Comparison of ENCODE assay signal across 25 cellular contexts in genomic region chr7:126370038-126370668, GRCh38.
DNase-seq lines count a peak whose midpoint lies in the region; ATAC-seq and TF ChIP-seq lines count a peak whose summit lies in the region.
"Had no signal": no experiment of that assay in that cellular context is flagged by ENCODE, and none has a peak within 500 bp of the region (broad histone marks: within the 10 kb centered on the region; RNA-seq: fewer than 3 reads in every experiment).

No MANE protein-coding gene starts in this region.

- H3K4me3 ChIP-seq in KMS-11 (IDR thresholded peaks at IDR 0.05; ENCODE audit: insufficient read depth, low read depth, low read length) (no peak overlapping the region), mesendoderm (ENCODE audit: low read length) (no peak overlapping the region), right lobe of liver (no peak overlapping the region)
- H3K4me3 ChIP-seq: colonic mucosa, heart right ventricle, sigmoid colon, SJSA1, transverse colon had no signal

- no peak overlapping the region for H4K5ac ChIP-seq in mesendoderm (ENCODE audit: low read length)

- H3K27ac ChIP-seq in KMS-11, result peak overlapping the region; percentile 88
- no peak overlapping the region for H3K27ac ChIP-seq in mesendoderm (ENCODE audit: low read depth, low read length)
- no peak overlapping the region for H3K27ac ChIP-seq in right lobe of liver
- H3K27ac ChIP-seq: colonic mucosa, heart right ventricle, parathyroid adenoma, sigmoid colon, SJSA1, transverse colon had no signal

- no peaks in the 10 kb centered on the region for H3K79me1 ChIP-seq in mesendoderm (ENCODE audit: low read length)

- ATAC-seq in GM18858 (IDR thresholded peaks at IDR 0.05; ENCODE audit: unreplicated experiment) (peak; percentile 81), GM21381 (IDR thresholded peaks at IDR 0.05; ENCODE audit: unreplicated experiment) (peak; percentile 75), HG02981 (IDR thresholded peaks at IDR 0.05; ENCODE audit: unreplicated experiment) (peak; percentile 60), right lobe of liver (no peak)
- ATAC-seq: activated naive CD4-positive, alpha-beta T cell treated with anti-CD3 and anti-CD28 coated beads, Interleukin-2, amount 50 U/mL, for 72 hours; heart right ventricle; natural killer cell; PC-3 had no signal

- no peak overlapping the region for H3K4ac ChIP-seq in mesendoderm (ENCODE audit: low read depth, low read length)

- no peaks in the 10 kb centered on the region for H4K20me1 ChIP-seq in KMS-11 (ENCODE audit: insufficient read depth)

- H2BK15ac ChIP-seq in mesendoderm (replicated peaks; ENCODE audit: low read depth), result no peak overlapping the region

- H3K4me1 ChIP-seq in KMS-11 (ENCODE audit: low read depth, poor library complexity, severe bottlenecking), result peaks cover 37% of the 10 kb centered on the region
- no peaks in the 10 kb centered on the region for H3K4me1 ChIP-seq in mesendoderm (ENCODE audit: control insufficient read depth, low read depth, low read length)
- no peaks in the 10 kb centered on the region for H3K4me1 ChIP-seq in right lobe of liver
- H3K4me1 ChIP-seq: colonic mucosa, heart right ventricle, parathyroid adenoma, sigmoid colon, SJSA1, transverse colon had no signal

- WGBS in mesendoderm (ENCODE audit: extremely low coverage, insufficient coverage, low lambda C conversion rate), result no CpG with 5 or more reads among the region's 1 CpG
- WGBS in right lobe of liver (ENCODE audit: insufficient coverage, low coverage, low lambda C conversion rate, missing lambda C conversion rate), result 36% methylated on average over 1 of the region's 1 CpG

- H3K79me2 ChIP-seq in KMS-11 (ENCODE audit: insufficient read depth, low read depth) (no peaks in the 10 kb centered on the region), mesendoderm (ENCODE audit: control insufficient read depth, insufficient read depth, low read length) (no peaks in the 10 kb centered on the region)
- H3K79me2 ChIP-seq: parathyroid adenoma had no signal

- H4K8ac ChIP-seq in mesendoderm (ENCODE audit: low read depth, low read length), result no peak overlapping the region

- H3K27me3 ChIP-seq in KMS-11 (ENCODE audit: insufficient read depth, low read depth) (no peaks in the 10 kb centered on the region), mesendoderm (ENCODE audit: insufficient read depth, low read length, poor library complexity) (no peaks in the 10 kb centered on the region), right lobe of liver (no peaks in the 10 kb centered on the region)
- H3K27me3 ChIP-seq: colonic mucosa, heart right ventricle, sigmoid colon, SJSA1, transverse colon had no signal

- H3K9ac ChIP-seq in KMS-11, result peak overlapping the region; percentile 13; the same call in 1 of the 2 replicates
- no peak overlapping the region for H3K9ac ChIP-seq in mesendoderm (ENCODE audit: low read length)
- H3K9ac ChIP-seq: parathyroid adenoma had no signal

- no peak for TF ChIP-seq CTCF in KMS-11 (conservative IDR thresholded peaks at IDR 0.05; ENCODE audit: low read depth, low read length)
- no peak for TF ChIP-seq CTCF in right lobe of liver (IDR thresholded peaks at IDR 0.05)

- H2AK5ac ChIP-seq in mesendoderm (ENCODE audit: low read length), result no peak overlapping the region

- no peaks in the 10 kb centered on the region for H3K9me3 ChIP-seq in right lobe of liver
- H3K9me3 ChIP-seq: colonic mucosa, SJSA1, transverse colon had no signal

- H3K23ac ChIP-seq in mesendoderm (ENCODE audit: low read length), result no peak overlapping the region

- no peak for TF ChIP-seq POLR2A in right lobe of liver (IDR thresholded peaks at IDR 0.05)

- DNase-seq in DMS79 (lab: John Stamatoyannopoulos, UW) (no peak), mesendoderm (no peak), dermis blood vessel endothelial cell (no peak), right lobe of liver (no peak)
- DNase-seq: activated B cell treated with CpG ODN at 0.5 μM for 24 hours; activated CD4-positive, alpha-beta memory T cell treated with anti-CD3 and anti-CD28 coated beads, Interleukin-2, amount 10 ng/mL, durations not matched to agents 7 days and 5 days; activated T-cell treated with anti-CD3 and anti-CD28 coated beads, Interleukin-2, amount 50 U/mL, for 24 hours; colonic mucosa; HCEC 1CT; heart right ventricle; KG1; natural killer cell; NCI-H1048; NCI-H526 treated with DMSO at 0.1 percent for 48 hours; PC-3; sigmoid colon; stimulated activated naive CD4-positive, alpha-beta T cell treated with Interleukin-2 at 50 U/mL for 16 hours; transverse colon had no signal

- peak overlapping the region; percentile 27 for H2AFZ ChIP-seq in KMS-11 (ENCODE audit: low read depth)
- H2AFZ ChIP-seq: parathyroid adenoma had no signal

- H3K4me2 ChIP-seq in KMS-11, result peak overlapping the region; percentile 58
- H3K4me2 ChIP-seq in mesendoderm (ENCODE audit: low read length), result no peak overlapping the region

- no peak overlapping the region for H3K18ac ChIP-seq in mesendoderm (ENCODE audit: low read length)

- no peak overlapping the region for H2BK5ac ChIP-seq in mesendoderm (ENCODE audit: low read length)

- H3K56ac ChIP-seq in mesendoderm (ENCODE audit: low read length), result no peak overlapping the region

- H3K36me3 ChIP-seq in KMS-11 (ENCODE audit: insufficient read depth) (no peaks in the 10 kb centered on the region), mesendoderm (ENCODE audit: control insufficient read depth, insufficient read depth, low read length) (no peaks in the 10 kb centered on the region), right lobe of liver (no peaks in the 10 kb centered on the region)
- H3K36me3 ChIP-seq: colonic mucosa, heart right ventricle, sigmoid colon, SJSA1, transverse colon had no signal

- intact Hi-C loops in right lobe of liver (cut with DNase I), result no loop called here

- H2BK120ac ChIP-seq in mesendoderm (ENCODE audit: low read depth, low read length), result no peak overlapping the region

Comparison
In these comparisons a context has a peak if more than half of its experiments do, and no peak if none do; other contexts are left out.
1. ATAC-seq: peak in GM18858 (single experiment), GM21381 (single experiment) and HG02981 (single experiment); none in right lobe of liver (0 of 4).